Comparison of ENCODE assay signal across 20 cellular contexts in genomic region chr22:38355275-38355674, GRCh38. TPM values are rescaled to one million over a fixed set of nuclear protein-coding genes. Genes with fewer than 3 reads are reported as not detected.
DNase-seq lines count a peak whose midpoint lies in the region; TF ChIP-seq lines count a peak whose summit lies in the region.
"Had no signal": no experiment of that assay in that cellular context is flagged by ENCODE, and none has a peak within 500 bp of the region (broad histone marks: within the 10 kb centered on the region; RNA-seq: fewer than 3 reads in every experiment).

No MANE protein-coding gene starts in this region.

- DNase-seq in activated CD8-positive, alpha-beta memory T cell treated with anti-CD3 and anti-CD28 coated beads for 24 hours = peak; percentile 37
- no peak for DNase-seq in activated CD8-positive, alpha-beta memory T cell treated with anti-CD3 and anti-CD28 coated beads, Interleukin-2, amount 50 U/mL, for 4 hours
- DNase-seq in H7 (peak; percentile 3), ureter (ENCODE audit: low spot score) (peak; percentile 30), NCI-H2227 (lab: John Stamatoyannopoulos, UW; ENCODE audit: unreplicated experiment) (no peak), KBM-7 (no peak), Karpas-422 (no peak)
- DNase-seq: 8988T, DMS 273 treated with DMSO at 0.1 percent for 48 hours, HFFc6, KG1, NCI-H1048, NCI-H1436 treated with DMSO at 0.1 percent for 48 hours, NCI-H2081 treated with DMSO at 0.1 percent for 48 hours, NCI-H524, PC-9, SW 1271 had no signal

- H4K20me1 ChIP-seq in Karpas-422 (ENCODE audit: insufficient read depth, low read depth, low read length) = no peaks in the 10 kb centered on the region

- H3K79me2 ChIP-seq in Karpas-422 (ENCODE audit: low read length) = no peaks in the 10 kb centered on the region

- no peak overlapping the region for H2AFZ ChIP-seq in Karpas-422 (ENCODE audit: low read length)
- H2AFZ ChIP-seq: PC-9 had no signal

- no peak for TF ChIP-seq CTCF in neutrophil (IDR thresholded peaks at IDR 0.05)

- H3K4me3 ChIP-seq in H7 (ENCODE audit: insufficient read depth, low read depth, low read length) (no peak overlapping the region), neutrophil (ENCODE audit: low read depth in 1 of 2, low read length in 1 of 2) (no peak overlapping the region), Karpas-422 (ENCODE audit: low read length) (no peak overlapping the region)
- H3K4me3 ChIP-seq: PC-9, SJSA1 had no signal

- H3K27ac ChIP-seq in neutrophil (peak overlapping the region; percentile 15), Karpas-422 (ENCODE audit: low read length) (no peak overlapping the region)
- H3K27ac ChIP-seq: C4-2B, PC-9, SJSA1 had no signal

- in situ Hi-C loops in KBM-7 (cut with MboI; ENCODE audit: low pct_unique_long_range_greater_than_20kb, low sequenced_read_pairs) = no loop called here

- no peak overlapping the region for H3K9ac ChIP-seq in Karpas-422 (ENCODE audit: low read length)

- no peaks in the 10 kb centered on the region for H3K9me2 ChIP-seq in Karpas-422 (replicated peaks; ENCODE audit: insufficient read depth, low read length)

- H3K9me3 ChIP-seq in neutrophil (no peaks in the 10 kb centered on the region), Karpas-422 (ENCODE audit: low read length) (no peaks in the 10 kb centered on the region)
- H3K9me3 ChIP-seq: SJSA1 had no signal

- H3K4me1 ChIP-seq in neutrophil (ENCODE audit: control insufficient read depth in 1 of 2, insufficient read depth in 1 of 2, low read depth in 1 of 2, low read length in 1 of 2) (peaks cover 8 to 16% of the 10 kb centered on the region in 2 experiments), Karpas-422 (ENCODE audit: low read length) (no peaks in the 10 kb centered on the region)

- no peak overlapping the region for H3K4me2 ChIP-seq in Karpas-422 (ENCODE audit: low read depth, low read length, poor library complexity, severe bottlenecking)
- H3K4me2 ChIP-seq: PC-9 had no signal

- H3K36me3 ChIP-seq in H7 (replicated peaks; ENCODE audit: control insufficient read depth, insufficient read depth, low read length) (peaks cover 4% of the 10 kb centered on the region; the same call in 1 of the 2 replicates), neutrophil (peaks cover 42% of the 10 kb centered on the region), Karpas-422 (ENCODE audit: insufficient read depth, low read length) (no peaks in the 10 kb centered on the region)
- H3K36me3 ChIP-seq: SJSA1 had no signal

- H3K27me3 ChIP-seq in H7 (ENCODE audit: control insufficient read depth, insufficient read depth, low read length) (no peaks in the 10 kb centered on the region), neutrophil (no peaks in the 10 kb centered on the region), Karpas-422 (ENCODE audit: low read length) (no peaks in the 10 kb centered on the region)
- H3K27me3 ChIP-seq: SJSA1 had no signal

RNA-seq across cellular contexts. Expression of gene CSNK1E, which starts 38.0 kb away (rescaled TPM):
- 307 and 335 TPM in 2 replicates for total RNA-seq in H7 (2014; rRNA removed; shearing (Covaris generic))
- total RNA-seq in ureter = 173 TPM
- total RNA-seq in Karpas-422 (2014; rRNA removed; shearing (Covaris generic); ENCODE audit: low replicate concordance) = 193 and 213 TPM in 2 replicates

Comparison
In these comparisons a context has a peak if more than half of its experiments do, and no peak if none do; other contexts are left out.
1. DNase-seq: peak in activated CD8-positive, alpha-beta memory T cell treated with anti-CD3 and anti-CD28 coated beads for 24 hours (single experiment), H7 (single experiment) and ureter (single experiment); none in activated CD8-positive, alpha-beta memory T cell treated with anti-CD3 and anti-CD28 coated beads, Interleukin-2, amount 50 U/mL, for 4 hours (single experiment), NCI-H2227 (single experiment), KBM-7 (single experiment) and Karpas-422 (single experiment).